In the genomic region with DNA sequence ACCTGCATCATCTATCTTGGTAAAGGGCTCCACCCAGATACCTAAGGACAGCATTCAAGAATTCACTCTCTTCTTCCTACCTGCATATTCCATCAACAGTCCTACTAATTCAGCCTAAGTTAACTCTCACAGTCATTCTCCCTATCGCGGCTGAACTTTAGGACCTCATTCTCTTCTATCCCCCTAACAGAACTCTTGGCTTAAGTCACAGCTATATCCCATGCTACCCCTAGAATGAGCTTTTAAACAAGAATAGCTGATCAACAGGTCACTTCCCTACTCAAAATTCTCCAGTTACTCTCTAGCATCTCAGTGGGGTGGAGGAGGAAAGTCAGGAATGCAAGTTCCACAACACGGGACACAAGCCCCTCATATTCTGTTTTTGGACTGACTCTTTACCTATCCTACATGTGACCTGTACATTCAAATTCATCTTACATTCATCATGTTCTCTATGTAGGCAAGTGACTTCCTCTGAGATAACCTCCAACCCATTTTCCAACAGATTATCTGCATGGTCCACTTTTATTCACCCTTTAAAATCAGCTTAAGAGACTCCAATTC, we compare ENCODE assay signal across 17 cellular contexts. TPM values are rescaled to one million over a fixed set of nuclear protein-coding genes. Genes with fewer than 3 reads are reported as not detected.
"Had no signal": no experiment of that assay in that cellular context is flagged by ENCODE, and none has a peak within 500 bp of the region (broad histone marks: within the 10 kb centered on the region; RNA-seq: fewer than 3 reads in every experiment).

No MANE protein-coding gene starts in this region.

- H3K27me3 Mint-ChIP-seq: activated CD8-positive, alpha-beta memory T cell treated with anti-CD3 and anti-CD28 coated beads, Interleukin-2, amount 10 ng/mL, durations not matched to agents 7 days and 5 days had no signal

- ATAC-seq: activated CD8-positive, alpha-beta memory T cell treated with anti-CD3 and anti-CD28 coated beads, Interleukin-2, amount 10 ng/mL, durations not matched to agents 7 days and 5 days; gastrocnemius medialis; heart left ventricle; right lobe of liver had no signal

- H3K4me1 Mint-ChIP-seq: endodermal cell, neural crest cell had no signal

- H3K9me3 Mint-ChIP-seq: endodermal cell; immature natural killer cell; neural crest cell; T-helper 2 cell treated with Interferon-gamma antibody and Interleukin-4, amounts not matched to agents 5 μg/mL and 100 μg/mL, for 36 hours had no signal

- H3K4me3 Mint-ChIP-seq: activated CD8-positive, alpha-beta memory T cell treated with anti-CD3 and anti-CD28 coated beads, Interleukin-2, amount 10 ng/mL, durations not matched to agents 7 days and 5 days; endodermal cell; immature natural killer cell; neural crest cell; T-helper 2 cell treated with Interferon-gamma antibody and Interleukin-4, amounts not matched to agents 5 μg/mL and 100 μg/mL, for 36 hours had no signal

- H3K27ac Mint-ChIP-seq: activated CD8-positive, alpha-beta memory T cell treated with anti-CD3 and anti-CD28 coated beads, Interleukin-2, amount 10 ng/mL, durations not matched to agents 7 days and 5 days; endodermal cell; T-helper 2 cell treated with Interferon-gamma antibody and Interleukin-4, amounts not matched to agents 5 μg/mL and 100 μg/mL, for 36 hours had no signal

- FAIRE-seq: astrocyte, bronchial epithelial cell had no signal

- DNase-seq: activated CD8-positive, alpha-beta memory T cell treated with anti-CD3 and anti-CD28 coated beads, Interleukin-2, amount 10 ng/mL, durations not matched to agents 7 days and 5 days; activated T-cell treated with anti-CD3 and anti-CD28 coated beads, Interleukin-2, amount 50 U/mL, for 48 hours; dorsolateral prefrontal cortex; endodermal cell; erythroblast; gastrocnemius medialis; heart left ventricle; immature natural killer cell; ovary; right lobe of liver; stimulated activated CD4-positive, alpha-beta T cell treated with anti-CD3 and anti-CD28 coated beads, Interleukin-4, amount 100 ng/mL, for 4 hours; stimulated activated CD8-positive, alpha-beta memory T cell treated with anti-CD3 and anti-CD28 coated beads, Interleukin-4, amount 100 ng/mL, for 48 hours; SW 1271 had no signal

RNA-seq across cellular contexts. Expression of a gene that starts 52.7 kb away (rescaled TPM):
- polyA plus RNA-seq: immature natural killer cell had no signal
